8 cellular contexts compared by ENCODE assay signal in genomic region chr12:49389092-49389703, GRCh38. TPM values are rescaled to one million over a fixed set of nuclear protein-coding genes. Genes with fewer than 3 reads are reported as not detected.
A peak's percentile ranks its signal among the peaks of the same experiment; 100 is the strongest.
DNase-seq lines count a peak whose midpoint lies in the region; ATAC-seq and TF ChIP-seq lines count a peak whose summit lies in the region.

No MANE protein-coding gene starts in this region.

- H3K36me3 Mint-ChIP-seq in effector memory CD8-positive, alpha-beta T cell (ENCODE audit: insufficient read depth) = peaks cover 6% of the 10 kb centered on the region
- H3K36me3 Mint-ChIP-seq in osteocyte (ENCODE audit: unreplicated experiment) (peaks cover 3% of the 10 kb centered on the region), HFFc6 (ENCODE audit: low read depth) (peaks cover 15% of the 10 kb centered on the region)

- no peaks in the 10 kb centered on the region for H3K27me3 Mint-ChIP-seq in effector memory CD8-positive, alpha-beta T cell
- H3K27me3 Mint-ChIP-seq in osteocyte (ENCODE audit: unreplicated experiment) (no peaks in the 10 kb centered on the region), HFFc6 (ENCODE audit: insufficient read depth) (no peaks in the 10 kb centered on the region)

- TF ChIP-seq CTCF in GM10266 (IDR thresholded peaks at IDR 0.05; ENCODE audit: control insufficient read depth, insufficient read depth, low read depth, missing control alignments) = peak; percentile 4
- no peak for TF ChIP-seq CTCF in osteocyte (IDR thresholded peaks at IDR 0.05)
- TF ChIP-seq CTCF in HFFc6 (IDR thresholded peaks at IDR 0.05) = no peak

- in situ Hi-C loops in KBM-7 (cut with MboI; ENCODE audit: low pct_unique_long_range_greater_than_20kb, low sequenced_read_pairs) = no loop called here

- peaks cover 6 to 7% of the 10 kb centered on the region in 2 donors for H3K4me1 Mint-ChIP-seq in effector memory CD8-positive, alpha-beta T cell (ENCODE audit: low read depth in 2 of 2)
- peaks cover 3% of the 10 kb centered on the region for H3K4me1 Mint-ChIP-seq in osteocyte (ENCODE audit: unreplicated experiment)
- H3K4me1 Mint-ChIP-seq in HFFc6 (ENCODE audit: low read depth) = peaks cover 19% of the 10 kb centered on the region

- peak overlapping the region; percentile 36 to 44 for H3K4me3 Mint-ChIP-seq in effector memory CD8-positive, alpha-beta T cell
- H3K4me3 Mint-ChIP-seq in osteocyte (ENCODE audit: unreplicated experiment) (no peak overlapping the region), HFFc6 (no peak overlapping the region)

- ATAC-seq in effector memory CD8-positive, alpha-beta T cell (replicated peaks) = peak; percentile 100

- no peaks in the 10 kb centered on the region for H3K9me3 Mint-ChIP-seq in effector memory CD8-positive, alpha-beta T cell
- H3K9me3 Mint-ChIP-seq in osteocyte (ENCODE audit: unreplicated experiment) (no peaks in the 10 kb centered on the region), HFFc6 (no peaks in the 10 kb centered on the region)

- H3K27ac Mint-ChIP-seq in effector memory CD8-positive, alpha-beta T cell = no peak overlapping the region
- H3K27ac Mint-ChIP-seq in osteocyte (ENCODE audit: unreplicated experiment) = no peak overlapping the region
- H3K27ac Mint-ChIP-seq in HFFc6 = no peak overlapping the region

- DNase-seq in GM10266 (ENCODE audit: extremely low spot score) (no peak), osteocyte (ENCODE audit: extremely low spot score, unreplicated experiment) (no peak), KBM-7 (no peak), HFFc6 (no peak), HUDEP-2 (lab: John Stamatoyannopoulos, UW; ENCODE audit: unreplicated experiment in 76 of 76) (no peak)
- peak; percentile 4 to 37 for DNase-seq in activated CD4-positive, alpha-beta T cell treated with anti-CD3 and anti-CD28 coated beads, Interleukin-2, amount 50 U/mL, for 24 hours (ENCODE audit: low read depth in 1 of 2, low spot score in 1 of 2)
- DNase-seq in effector memory CD8-positive, alpha-beta T cell = peak; percentile 51 to 67 (median 57)
- peak; percentile 25 to 52 (median 39) for DNase-seq in stimulated activated CD4-positive, alpha-beta T cell treated with anti-CD3 and anti-CD28 coated beads, Interleukin-12 subunit alpha, Interleukin-12 subunit beta, amount 100 ng/mL, for 48 hours (ENCODE audit: low read depth in 2 of 3, low spot score in 1 of 3)

RNA-seq across cellular contexts. Expression of gene SPATS2, which starts 21.9 kb away (rescaled TPM):
- 25.2 and 25.6 TPM in 2 replicates for total RNA-seq in osteocyte
- 10 to 100 TPM; 33.4 to 64.4 (median 50.9) TPM for total RNA-seq in HFFc6 (2021; fragmentation: NEBNext Ultra II Directional; extraction: Animal tissue kit (Norgen Biotek cat#: 25700))

RNA-seq across cellular contexts. Expression of gene DNAJC22, which starts 42.5 kb away (rescaled TPM):
- total RNA-seq in osteocyte = 0.55 and 0.99 TPM in 2 replicates
- total RNA-seq in HFFc6 (2021; fragmentation: NEBNext Ultra II Directional; extraction: Animal tissue kit (Norgen Biotek cat#: 25700)) = 1 to 10 TPM in 4 of 6 experiments, under 1 TPM in 2; 0.38 to 4.1 (median 2.6) TPM

RNA-seq across cellular contexts. Expression of gene C1QL4, which starts 52.2 kb away (rescaled TPM):
- 0.16 TPM in 1 of 2 replicates, not detected in the other for total RNA-seq in osteocyte
- under 1 TPM in 5 of 6 experiments, not detected in 1; 0.14 to 0.48 (median 0.28) TPM for total RNA-seq in HFFc6 (2021; fragmentation: NEBNext Ultra II Directional; extraction: Animal tissue kit (Norgen Biotek cat#: 25700))

Comparison
In these comparisons a context has a peak if more than half of its experiments do, and no peak if none do; other contexts are left out.
1. DNase-seq: peak in activated CD4-positive, alpha-beta T cell treated with anti-CD3 and anti-CD28 coated beads, Interleukin-2, amount 50 U/mL, for 24 hours (2 of 2), effector memory CD8-positive, alpha-beta T cell (3 of 3) and stimulated activated CD4-positive, alpha-beta T cell treated with anti-CD3 and anti-CD28 coated beads, Interleukin-12 subunit alpha, Interleukin-12 subunit beta, amount 100 ng/mL, for 48 hours (3 of 3); none in GM10266 (single experiment), osteocyte (single experiment), KBM-7 (single experiment), HFFc6 (single experiment) and HUDEP-2 (0 of 76).
2. H3K4me3 Mint-ChIP-seq: peak in effector memory CD8-positive, alpha-beta T cell (2 of 2); none in osteocyte (single experiment) and HFFc6 (single experiment).